Comparison of ENCODE assay signal across 9 cellular contexts in genomic region chr1:159187647-159188374, GRCh38. TPM values are rescaled to one million over a fixed set of nuclear protein-coding genes. Genes with fewer than 3 reads are reported as not detected.
DNase-seq lines count a peak whose midpoint lies in the region; ATAC-seq, FAIRE-seq and TF ChIP-seq lines count a peak whose summit lies in the region.
"Had no signal": no experiment of that assay in that cellular context is flagged by ENCODE, and none has a peak within 500 bp of the region (broad histone marks: within the 10 kb centered on the region; RNA-seq: fewer than 3 reads in every experiment).

No MANE protein-coding gene starts in this region.

- H3K36me3 ChIP-seq in astrocyte (ENCODE audit: insufficient read depth, low read length) (no peaks in the 10 kb centered on the region), iPS-18a (ENCODE audit: control insufficient read depth, low read depth, low read length) (no peaks in the 10 kb centered on the region), skeletal muscle satellite cell (ENCODE audit: insufficient read depth, low read length) (peaks cover 3% of the 10 kb centered on the region)

- H3K4me3 Mint-ChIP-seq in astrocyte (ENCODE audit: unreplicated experiment), result peak overlapping the region; percentile 82
- H3K4me3 Mint-ChIP-seq: activated naive CD4-positive, alpha-beta T cell treated with anti-CD3 and anti-CD28 coated beads for 36 hours had no signal

- H3K9ac ChIP-seq in astrocyte (ENCODE audit: low read length), result no peak overlapping the region
- peak overlapping the region; percentile 73 for H3K9ac ChIP-seq in iPS-18a (ENCODE audit: low read length)
- H3K9ac ChIP-seq in skeletal muscle satellite cell (ENCODE audit: low read depth, low read length), result no peak overlapping the region

- H3K4me3 ChIP-seq in astrocyte (ENCODE audit: insufficient read depth, low read depth, low read length), result no peak overlapping the region
- peak overlapping the region; percentile 87 for H3K4me3 ChIP-seq in iPS-18a (ENCODE audit: low read length)
- peak overlapping the region; percentile 42 for H3K4me3 ChIP-seq in skeletal muscle satellite cell (ENCODE audit: low read length)

- peaks cover 18% of the 10 kb centered on the region for H3K27me3 Mint-ChIP-seq in astrocyte (ENCODE audit: low read depth, unreplicated experiment)

- peaks cover 2% of the 10 kb centered on the region for H3K9me3 Mint-ChIP-seq in astrocyte (ENCODE audit: unreplicated experiment)
- H3K9me3 Mint-ChIP-seq: activated naive CD4-positive, alpha-beta T cell treated with anti-CD3 and anti-CD28 coated beads for 36 hours had no signal

- no peaks in the 10 kb centered on the region for H3K79me2 ChIP-seq in astrocyte (ENCODE audit: insufficient read depth, low read length)

- DNase-seq in astrocyte (ENCODE audit: low read depth), result no peak
- DNase-seq in RPMI8226, result no peak
- no peak for DNase-seq in ecto neural progenitor cell (ENCODE audit: low spot score)
- no peak for DNase-seq in DMS 273 treated with DMSO at 0.1 percent for 48 hours (lab: John Stamatoyannopoulos, UW)

- no peaks in the 10 kb centered on the region for H3K36me3 Mint-ChIP-seq in astrocyte (ENCODE audit: low read depth, unreplicated experiment)

- H3K4me2 ChIP-seq in astrocyte (ENCODE audit: low read length) (peak overlapping the region; percentile 65), skeletal muscle satellite cell (ENCODE audit: low read length) (peak overlapping the region; percentile 53)

- no peak for FAIRE-seq in astrocyte (lab: Jason Lieb, UNC)

- no peak overlapping the region for H2AFZ ChIP-seq in astrocyte (ENCODE audit: low read depth, low read length)

- H3K27me3 ChIP-seq in astrocyte (ENCODE audit: insufficient read depth, low read length) (peaks cover 20% of the 10 kb centered on the region), iPS-18a (ENCODE audit: control insufficient read depth, insufficient read depth, low read length) (no peaks in the 10 kb centered on the region), skeletal muscle satellite cell (ENCODE audit: control insufficient read depth, insufficient read depth, low read length) (peaks cover 34% of the 10 kb centered on the region)

- H4K20me1 ChIP-seq in astrocyte (ENCODE audit: insufficient read depth, low read length), result no peaks in the 10 kb centered on the region

- ATAC-seq in GM19438 (IDR thresholded peaks at IDR 0.05; ENCODE audit: low read depth, unreplicated experiment), result peak; percentile 13
- no peak for ATAC-seq in HG02610 (IDR thresholded peaks at IDR 0.05; ENCODE audit: unreplicated experiment)

- H3K9me3 ChIP-seq in astrocyte (ENCODE audit: insufficient read depth, low read depth, low read length), result no peaks in the 10 kb centered on the region
- no peaks in the 10 kb centered on the region for H3K9me3 ChIP-seq in iPS-18a (ENCODE audit: control insufficient read depth, low read depth, low read length)
- H3K9me3 ChIP-seq in skeletal muscle satellite cell (replicated peaks; ENCODE audit: low read length), result no peaks in the 10 kb centered on the region

- H3K4me1 ChIP-seq in astrocyte (ENCODE audit: insufficient read depth, low read length) (no peaks in the 10 kb centered on the region), iPS-18a (ENCODE audit: control insufficient read depth, low read depth, low read length) (peaks cover 14% of the 10 kb centered on the region), skeletal muscle satellite cell (ENCODE audit: control insufficient read depth, insufficient read depth, low read length) (no peaks in the 10 kb centered on the region)

- no peak overlapping the region for H3K27ac ChIP-seq in astrocyte (ENCODE audit: low read depth, low read length)
- peak overlapping the region; percentile 15 for H3K27ac ChIP-seq in iPS-18a (ENCODE audit: low read length)

- H3K27ac Mint-ChIP-seq in astrocyte (ENCODE audit: unreplicated experiment), result peak overlapping the region; percentile 11
- H3K27ac Mint-ChIP-seq: activated naive CD4-positive, alpha-beta T cell treated with anti-CD3 and anti-CD28 coated beads for 36 hours had no signal

- TF ChIP-seq CTCF in astrocyte (IDR thresholded peaks at IDR 0.05; ENCODE audit: insufficient read depth, low read depth, low read length), result no peak

- peaks cover 7% of the 10 kb centered on the region for H3K4me1 Mint-ChIP-seq in astrocyte (ENCODE audit: low read depth, unreplicated experiment)

RNA-seq across cellular contexts. Expression of gene CADM3, which starts 16.4 kb away (rescaled TPM):
- 18.2 and 26.2 TPM in 2 replicates for total RNA-seq in astrocyte
- total RNA-seq in skeletal muscle satellite cell (2012; rRNA removed), result 0.25 and 1.1 TPM in 2 replicates
- total RNA-seq: activated naive CD4-positive, alpha-beta T cell treated with anti-CD3 and anti-CD28 coated beads for 36 hours had no signal

RNA-seq across cellular contexts. Expression of gene ACKR1, which starts 16.9 kb away (rescaled TPM):
- total RNA-seq in astrocyte, result 0.67 and 1.00 TPM in 2 replicates
- not detected in 2 replicates for total RNA-seq in skeletal muscle satellite cell (2012; rRNA removed)
- total RNA-seq: activated naive CD4-positive, alpha-beta T cell treated with anti-CD3 and anti-CD28 coated beads for 36 hours had no signal
